In genomic region chr3:144552642-144553041, GRCh38 we compare ENCODE assay signal across 16 cellular contexts.
DNase-seq lines count a peak whose midpoint lies in the region; ATAC-seq lines count a peak whose summit lies in the region.
"Had no signal": no experiment of that assay in that cellular context is flagged by ENCODE, and none has a peak within 500 bp of the region (broad histone marks: within the 10 kb centered on the region; RNA-seq: fewer than 3 reads in every experiment).

No MANE protein-coding gene starts in this region.

- no peaks in the 10 kb centered on the region for H3K4me1 ChIP-seq in adipocyte (ENCODE audit: control insufficient read depth, insufficient read depth, low read length)
- no peaks in the 10 kb centered on the region for H3K4me1 ChIP-seq in Karpas-422 (ENCODE audit: low read length)
- no peaks in the 10 kb centered on the region for H3K4me1 ChIP-seq in effector memory CD4-positive, alpha-beta T cell (ENCODE audit: control insufficient read depth, insufficient read depth, low read length, poor library complexity, severe bottlenecking)

- no peaks in the 10 kb centered on the region for H3K9me2 ChIP-seq in Karpas-422 (replicated peaks; ENCODE audit: insufficient read depth, low read length)

- ATAC-seq in HG03354 (IDR thresholded peaks at IDR 0.05; ENCODE audit: poor library complexity, severe bottlenecking, unreplicated experiment), result no peak

- no peak overlapping the region for H3K4me3 ChIP-seq in adipocyte (ENCODE audit: low read length)
- H3K4me3 ChIP-seq in Karpas-422 (ENCODE audit: low read length), result no peak overlapping the region
- H3K4me3 ChIP-seq in effector memory CD4-positive, alpha-beta T cell (ENCODE audit: insufficient read depth, low read depth, low read length, poor library complexity, severe bottlenecking), result no peak overlapping the region
- H3K4me3 ChIP-seq: BLaER1 treated with 17β-estradiol and CSF1 and Interleukin-3, amounts not matched to agents 10 nM and 100 nM; HAP-1 had no signal

- H3K27me3 ChIP-seq in adipocyte (replicated peaks; ENCODE audit: control insufficient read depth, insufficient read depth, low read length) (no peaks in the 10 kb centered on the region), Karpas-422 (ENCODE audit: low read length) (no peaks in the 10 kb centered on the region)
- H3K27me3 ChIP-seq in effector memory CD4-positive, alpha-beta T cell (replicated peaks; ENCODE audit: control insufficient read depth, insufficient read depth, low read length, poor library complexity, severe bottlenecking), result no peaks in the 10 kb centered on the region
- H3K27me3 ChIP-seq: BLaER1 treated with 17β-estradiol and CSF1 and Interleukin-3, amounts not matched to agents 10 nM and 100 nM had no signal

- no peak overlapping the region for H3K27ac ChIP-seq in Karpas-422 (ENCODE audit: low read length)
- no peak overlapping the region for H3K27ac ChIP-seq in effector memory CD4-positive, alpha-beta T cell (ENCODE audit: insufficient read depth, low read length, poor library complexity, severe bottlenecking)
- H3K27ac ChIP-seq: BLaER1 treated with 17β-estradiol and CSF1 and Interleukin-3, amounts not matched to agents 10 nM and 100 nM; HL-60 had no signal

- no peaks in the 10 kb centered on the region for H3K79me2 ChIP-seq in Karpas-422 (ENCODE audit: low read length)

- H3K9me3 ChIP-seq in adipocyte (ENCODE audit: control insufficient read depth, low read length) (no peaks in the 10 kb centered on the region), Karpas-422 (ENCODE audit: low read length) (no peaks in the 10 kb centered on the region)
- H3K9me3 ChIP-seq in effector memory CD4-positive, alpha-beta T cell (ENCODE audit: control insufficient read depth, low read length), result no peaks in the 10 kb centered on the region
- H3K9me3 ChIP-seq: BLaER1 treated with 17β-estradiol and CSF1 and Interleukin-3, amounts not matched to agents 10 nM and 100 nM; HAP-1 had no signal

- no peaks in the 10 kb centered on the region for H4K20me1 ChIP-seq in Karpas-422 (ENCODE audit: insufficient read depth, low read depth, low read length)
- H4K20me1 ChIP-seq: BLaER1 treated with 17β-estradiol and CSF1 and Interleukin-3, amounts not matched to agents 10 nM and 100 nM had no signal

- no peak overlapping the region for H3K4me2 ChIP-seq in Karpas-422 (ENCODE audit: low read depth, low read length, poor library complexity, severe bottlenecking)
- H3K4me2 ChIP-seq: BLaER1 treated with 17β-estradiol and CSF1 and Interleukin-3, amounts not matched to agents 10 nM and 100 nM had no signal

- no peaks in the 10 kb centered on the region for H3K36me3 ChIP-seq in adipocyte (ENCODE audit: control insufficient read depth, insufficient read depth, low read length, severe bottlenecking)
- H3K36me3 ChIP-seq in Karpas-422 (ENCODE audit: insufficient read depth, low read length), result no peaks in the 10 kb centered on the region
- no peaks in the 10 kb centered on the region for H3K36me3 ChIP-seq in effector memory CD4-positive, alpha-beta T cell (ENCODE audit: control insufficient read depth, insufficient read depth, low read length)
- H3K36me3 ChIP-seq: BLaER1 treated with 17β-estradiol and CSF1 and Interleukin-3, amounts not matched to agents 10 nM and 100 nM; HAP-1 had no signal

- DNase-seq in NCI-H1417 (lab: John Stamatoyannopoulos, UW) (peak in 2 of 3 experiments; percentile 18 to 64), NCI-H1417 treated with DMSO at 0.1 percent for 48 hours (lab: John Stamatoyannopoulos, UW) (no peak), NCI-H1930 (lab: John Stamatoyannopoulos, UW) (peak; percentile 6 to 52), adipocyte (ENCODE audit: low read depth) (peak; percentile 4), Karpas-422 (no peak)
- DNase-seq in effector memory CD4-positive, alpha-beta T cell, result no peak
- DNase-seq: ACHN; Calu3; CD4-positive, CD25-positive, alpha-beta regulatory T cell; DMS 273 treated with DMSO at 0.1 percent for 48 hours; DMS79 treated with DMSO at 0.1 percent for 48 hours; EL had no signal

- no peak overlapping the region for H2AFZ ChIP-seq in Karpas-422 (ENCODE audit: low read length)

- H3K9ac ChIP-seq in adipocyte (ENCODE audit: low read length) (no peak overlapping the region), Karpas-422 (ENCODE audit: low read length) (no peak overlapping the region)
- H3K9ac ChIP-seq: BLaER1 treated with 17β-estradiol and CSF1 and Interleukin-3, amounts not matched to agents 10 nM and 100 nM had no signal

Comparison
In these comparisons a context has a peak if more than half of its experiments do, and no peak if none do; other contexts are left out.
1. DNase-seq: peak in NCI-H1417 (2 of 3), NCI-H1930 (2 of 2) and adipocyte (single experiment); none in NCI-H1417 treated with DMSO at 0.1 percent for 48 hours (single experiment), Karpas-422 (single experiment) and effector memory CD4-positive, alpha-beta T cell (0 of 3).